1 cellular context compared by ENCODE assay signal in genomic region chr20:44803383-44803941, GRCh38.
TF ChIP-seq lines count a peak whose summit lies in the region.

No MANE protein-coding gene starts in this region.

TF ChIP-seq in HEK293, 187 proteins besides CTCF, POLR2A, EP300 and RAD21:
- TF ChIP-seq ZNF148 (tag by site-specific recombination; IDR thresholded peaks at IDR 0.05; ENCODE audit: borderline replicate concordance) (no peak), ZNF214 (tag by site-specific recombination; IDR thresholded peaks at IDR 0.05; ENCODE audit: borderline replicate concordance) (no peak), ZNF19 (tag by site-specific recombination; IDR thresholded peaks at IDR 0.05; ENCODE audit: low read depth) (no peak), REST (tag by site-specific recombination; IDR thresholded peaks at IDR 0.05) (peak; percentile 89), ZNF660 (tag by site-specific recombination; IDR thresholded peaks at IDR 0.05) (no peak), ZNF670 (tag by site-specific recombination; IDR thresholded peaks at IDR 0.05; ENCODE audit: low read depth) (no peak), ZNF426 (tag by site-specific recombination; IDR thresholded peaks at IDR 0.05) (no peak), ZNF707 (tag by site-specific recombination; IDR thresholded peaks at IDR 0.05) (no peak), ZBTB10 (tag by site-specific recombination; IDR thresholded peaks at IDR 0.05) (no peak), ZNF629 (tag by site-specific recombination; IDR thresholded peaks at IDR 0.05) (no peak), YY1 (tag by site-specific recombination; IDR thresholded peaks at IDR 0.05) (no peak), ZNF544 (tag by site-specific recombination; IDR thresholded peaks at IDR 0.05) (no peak), ZNF184 (tag by site-specific recombination; IDR thresholded peaks at IDR 0.05) (no peak), ZNF155 (tag by site-specific recombination; IDR thresholded peaks at IDR 0.05) (no peak), GLI4 (tag by site-specific recombination; IDR thresholded peaks at IDR 0.05) (no peak), ZNF600 (tag by site-specific recombination; IDR thresholded peaks at IDR 0.05) (peak; percentile 48; the same call in 1 of the 2 replicates), ZNF362 (tag by site-specific recombination; IDR thresholded peaks at IDR 0.05) (no peak), ZNF76 (tag by site-specific recombination; IDR thresholded peaks at IDR 0.05; ENCODE audit: borderline replicate concordance, low read depth) (no peak), ZFHX2 (tag by site-specific recombination; conservative IDR thresholded peaks at IDR 0.05) (0 out of 2 replicates have a peak, but pooled peaks have one; percentile 6)
TF ChIP-seq in HEK293: peak in this region for 3.
